In genomic region chr1:102790997-102791396, GRCh38 we compare ENCODE assay signal across 13 cellular contexts.
A peak's percentile ranks its signal among the peaks of the same experiment; 100 is the strongest.
DNase-seq lines count a peak whose midpoint lies in the region; TF ChIP-seq lines count a peak whose summit lies in the region.
"Had no signal": no experiment of that assay in that cellular context is flagged by ENCODE, and none has a peak within 500 bp of the region (broad histone marks: within the 10 kb centered on the region; RNA-seq: fewer than 3 reads in every experiment).

No MANE protein-coding gene starts in this region.

- no peaks in the 10 kb centered on the region for H4K20me1 ChIP-seq in OCI-LY1 (ENCODE audit: insufficient read depth, low read length)
- H4K20me1 ChIP-seq in smooth muscle cell (ENCODE audit: low read depth), result no peaks in the 10 kb centered on the region

- H3K9me2 ChIP-seq in OCI-LY1 (ENCODE audit: low read depth, low read length), result no peaks in the 10 kb centered on the region

- H3K4me3 ChIP-seq in OCI-LY1 (ENCODE audit: low read depth, low read length, poor library complexity, severe bottlenecking) (no peak overlapping the region), smooth muscle cell (no peak overlapping the region), tibial artery (no peak overlapping the region)

- TF ChIP-seq CTCF in OCI-LY1 (IDR thresholded peaks at IDR 0.05; ENCODE audit: low read length) (peak; percentile 22; the same call in 1 of the 2 replicates), smooth muscle cell (IDR thresholded peaks at IDR 0.05; ENCODE audit: borderline replicate concordance, insufficient read depth, poor library complexity, severe bottlenecking) (peak; percentile 29), tibial artery (IDR thresholded peaks at IDR 0.05) (no peak)

- intact Hi-C loops in tibial artery (cut with DNase I; ENCODE audit: low total_unique reads), result no loop called here

- H3K79me2 ChIP-seq in OCI-LY1 (ENCODE audit: insufficient read depth, low read length) (no peaks in the 10 kb centered on the region), smooth muscle cell (ENCODE audit: low read depth) (no peaks in the 10 kb centered on the region)

- DNase-seq in NCI-H748 (lab: John Stamatoyannopoulos, UW; ENCODE audit: unreplicated experiment) (peak; percentile 18), NCI-H748 treated with DMSO at 0.1 percent for 48 hours (lab: John Stamatoyannopoulos, UW) (no peak), dedifferentiated amniotic fluid mesenchymal stem cell (ENCODE audit: extremely low spot score) (peak; percentile 19), smooth muscle cell (lab: John Stamatoyannopoulos, UW; ENCODE audit: unreplicated experiment) (no peak), NCI-H2107 (lab: John Stamatoyannopoulos, UW) (no peak), tibial artery (no peak), DMS 273 treated with DMSO at 0.1 percent for 48 hours (lab: John Stamatoyannopoulos, UW) (no peak)
- DNase-seq: activated CD4-positive, alpha-beta T cell treated with anti-CD3 and anti-CD28 coated beads for 4 hours; activated effector memory CD4-positive, alpha-beta T cell treated with anti-CD3 and anti-CD28 coated beads, Interleukin-2, amount 50 U/mL, for 16 hours; cortex of kidney; GDM1; posterior cingulate gyrus had no signal

- H3K36me3 ChIP-seq in OCI-LY1 (ENCODE audit: insufficient read depth, low read length) (no peaks in the 10 kb centered on the region), smooth muscle cell (ENCODE audit: low read depth) (no peaks in the 10 kb centered on the region), tibial artery (no peaks in the 10 kb centered on the region)

- H3K9me3 ChIP-seq in OCI-LY1 (ENCODE audit: low read length), result no peaks in the 10 kb centered on the region
- no peaks in the 10 kb centered on the region for H3K9me3 ChIP-seq in smooth muscle cell (replicated peaks; ENCODE audit: low read depth)
- H3K9me3 ChIP-seq in tibial artery, result no peaks in the 10 kb centered on the region

- H3K4me2 ChIP-seq in OCI-LY1 (ENCODE audit: low read length) (no peak overlapping the region), smooth muscle cell (no peak overlapping the region)

- H3K27ac ChIP-seq in OCI-LY1 (ENCODE audit: low read depth, low read length, poor library complexity, severe bottlenecking) (no peak overlapping the region), smooth muscle cell (ENCODE audit: low read depth) (no peak overlapping the region), tibial artery (no peak overlapping the region)

- H3K4me1 ChIP-seq in OCI-LY1 (ENCODE audit: insufficient read depth, low read length, severe bottlenecking) (no peaks in the 10 kb centered on the region), smooth muscle cell (ENCODE audit: low read depth) (no peaks in the 10 kb centered on the region), tibial artery (no peaks in the 10 kb centered on the region)

- no peaks in the 10 kb centered on the region for H3F3A ChIP-seq in OCI-LY1 (ENCODE audit: insufficient read depth, low read length)
- no peaks in the 10 kb centered on the region for H3F3A ChIP-seq in smooth muscle cell (ENCODE audit: low read depth)

- H3K9ac ChIP-seq in OCI-LY1 (ENCODE audit: low read length), result no peak overlapping the region
- H3K9ac ChIP-seq in smooth muscle cell (ENCODE audit: low read depth), result no peak overlapping the region

- no peaks in the 10 kb centered on the region for H3K27me3 ChIP-seq in OCI-LY1 (ENCODE audit: insufficient read depth, low read length)
- no peaks in the 10 kb centered on the region for H3K27me3 ChIP-seq in smooth muscle cell (ENCODE audit: low read depth)
- H3K27me3 ChIP-seq in tibial artery, result no peaks in the 10 kb centered on the region

- H2AFZ ChIP-seq in OCI-LY1 (ENCODE audit: low read length) (no peak overlapping the region), smooth muscle cell (ENCODE audit: low read depth) (no peak overlapping the region)

Comparison
In these comparisons a context has a peak if more than half of its experiments do, and no peak if none do; other contexts are left out.
1. DNase-seq: peak in NCI-H748 (single experiment) and dedifferentiated amniotic fluid mesenchymal stem cell (single experiment); none in NCI-H748 treated with DMSO at 0.1 percent for 48 hours (single experiment), smooth muscle cell (single experiment), NCI-H2107 (single experiment), tibial artery (0 of 2) and DMS 273 treated with DMSO at 0.1 percent for 48 hours (single experiment).
2. CTCF ChIP-seq: peak in OCI-LY1 (single experiment) and smooth muscle cell (single experiment); none in tibial artery (0 of 2).